ENCODE assay signal across 18 cellular contexts in the genomic region with DNA sequence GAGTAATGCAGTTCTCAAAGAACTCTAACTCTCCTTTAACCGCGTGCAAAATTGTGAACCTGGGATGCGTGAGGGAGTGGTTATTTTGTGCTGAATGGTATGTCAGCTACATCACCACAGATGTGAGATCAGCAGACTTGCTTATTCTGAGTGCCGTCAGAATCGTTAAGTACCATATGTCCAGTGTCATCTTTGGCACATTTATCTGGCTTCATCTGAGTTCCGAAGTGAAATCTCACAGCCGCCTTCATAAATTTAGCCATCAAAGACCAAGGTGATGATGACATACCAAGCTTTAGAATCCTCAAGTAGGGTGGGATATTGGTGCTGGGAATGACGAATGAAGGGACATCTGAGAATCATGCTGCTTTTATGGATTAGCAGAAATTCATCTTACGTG.
A peak's percentile ranks its signal among the peaks of the same experiment; 100 is the strongest.
DNase-seq lines count a peak whose midpoint lies in the region; ATAC-seq, FAIRE-seq and TF ChIP-seq lines count a peak whose summit lies in the region.
"Had no signal": no experiment of that assay in that cellular context is flagged by ENCODE, and none has a peak within 500 bp of the region (broad histone marks: within the 10 kb centered on the region; RNA-seq: fewer than 3 reads in every experiment).

No MANE protein-coding gene starts in this region.

- intact Hi-C loops in colonic mucosa (cut with DNase I): no loop called here
- intact Hi-C loops in body of pancreas (cut with DNase I): no loop called here

- WGBS in body of pancreas, 2 donors: 90 to 91% methylated on average over 9 of the region's 9 CpGs

- H3K27me3 ChIP-seq in colonic mucosa: no peaks in the 10 kb centered on the region
- H3K27me3 ChIP-seq in body of pancreas: no peaks in the 10 kb centered on the region

- no peak for ATAC-seq in body of pancreas
- ATAC-seq: GM12878 had no signal

- H3K9ac ChIP-seq in colonic mucosa (ENCODE audit: low read depth in 2 of 2, low read length in 2 of 2): no peak overlapping the region

- peak; percentile 48 for FAIRE-seq in H54 (lab: Jason Lieb, UNC)
- FAIRE-seq: A204.1, GM12878, H1 had no signal

- DNase-seq in H54 (ENCODE audit: insufficient read length, low spot score) (no peak), NCI-H524 treated with DMSO at 0.1 percent for 48 hours (lab: John Stamatoyannopoulos, UW) (peak; percentile 58), fibroblast of villous mesenchyme (ENCODE audit: low read depth) (peak; percentile 82), colonic mucosa (no peak), body of pancreas (no peak), glomerular visceral epithelial cell (ENCODE audit: extremely low spot score) (no peak), NCI-H1694 treated with DMSO at 0.1 percent for 48 hours (lab: John Stamatoyannopoulos, UW) (no peak)
- DNase-seq: ACHN; AML-193; CD4-positive, alpha-beta T cell; DMS153; DMS79; GF-D8 had no signal

- no peaks in the 10 kb centered on the region for H3K36me3 ChIP-seq in colonic mucosa
- no peaks in the 10 kb centered on the region for H3K36me3 ChIP-seq in body of pancreas (replicated peaks in 1 of 2; ENCODE audit: insufficient read depth in 1 of 2, low read depth in 2 of 2)
- H3K36me3 ChIP-seq: HAP-1 had no signal

- no peaks in the 10 kb centered on the region for H3K4me1 ChIP-seq in colonic mucosa
- no peaks in the 10 kb centered on the region for H3K4me1 ChIP-seq in body of pancreas
- H3K4me1 ChIP-seq: HAP-1 had no signal

- H3K27ac ChIP-seq in colonic mucosa (no peak overlapping the region), body of pancreas (no peak overlapping the region)
- H3K27ac ChIP-seq: C4-2B had no signal

- H3K4me3 ChIP-seq in fibroblast of villous mesenchyme (ENCODE audit: low read depth, low read length) (no peak overlapping the region), colonic mucosa (no peak overlapping the region), body of pancreas (no peak overlapping the region)
- H3K4me3 ChIP-seq: GM12878, HAP-1 had no signal

- TF ChIP-seq CTCF in fibroblast of villous mesenchyme (IDR thresholded peaks at IDR 0.05; ENCODE audit: insufficient read depth, low read depth, low read length) (no peak), colonic mucosa (IDR thresholded peaks at IDR 0.05) (no peak), body of pancreas (IDR thresholded peaks at IDR 0.05) (no peak)

- no peak for TF ChIP-seq POLR2A in H54 (IDR thresholded peaks at IDR 0.05; ENCODE audit: low read depth, low read length)
- TF ChIP-seq POLR2A in body of pancreas (IDR thresholded peaks at IDR 0.05): no peak

- H3K9me3 ChIP-seq in colonic mucosa: no peaks in the 10 kb centered on the region
- no peaks in the 10 kb centered on the region for H3K9me3 ChIP-seq in body of pancreas
- H3K9me3 ChIP-seq: HAP-1 had no signal

Comparison
In these comparisons a context has a peak if more than half of its experiments do, and no peak if none do; other contexts are left out.
1. DNase-seq: peak in NCI-H524 treated with DMSO at 0.1 percent for 48 hours (single experiment) and fibroblast of villous mesenchyme (single experiment); none in H54 (single experiment), colonic mucosa (single experiment), body of pancreas (0 of 4), glomerular visceral epithelial cell (single experiment) and NCI-H1694 treated with DMSO at 0.1 percent for 48 hours (single experiment).